Comparison of ENCODE assay signal across 20 cellular contexts in genomic region chr4:10267066-10267465, GRCh38.
"Had no signal": no experiment of that assay in that cellular context is flagged by ENCODE, and none has a peak within 500 bp of the region (broad histone marks: within the 10 kb centered on the region; RNA-seq: fewer than 3 reads in every experiment).

No MANE protein-coding gene starts in this region.

- H3K36me3 ChIP-seq: esophagus muscularis mucosa, gastrocnemius medialis, heart right ventricle, left ventricle myocardium inferior, lower lobe of right lung, neural progenitor cell, ovary, right atrium auricular region, sigmoid colon had no signal

- H2AFZ ChIP-seq: neural progenitor cell had no signal

- H3K27me3 ChIP-seq: esophagus muscularis mucosa, gastrocnemius medialis, heart right ventricle, neural progenitor cell, ovary, right atrium auricular region, sigmoid colon had no signal

- H3K9ac ChIP-seq: neural progenitor cell had no signal

- H3K4me1 ChIP-seq: esophagus muscularis mucosa, gastrocnemius medialis, heart right ventricle, left ventricle myocardium inferior, lower lobe of right lung, neural progenitor cell, right atrium auricular region, sigmoid colon had no signal

- ATAC-seq: gastrocnemius medialis; heart right ventricle; lower lobe of right lung; natural killer cell treated with Interleukin-12 subunit alpha and Interleukin-12 subunit beta and Interleukin-15 and Interleukin-18, amount 100 ng/mL, for 72 hours had no signal

- H3K27ac ChIP-seq: coronary artery, epithelial cell of prostate, esophagus muscularis mucosa, gastrocnemius medialis, heart right ventricle, left ventricle myocardium inferior, lower lobe of right lung, neural progenitor cell, ovary, right atrium auricular region, sigmoid colon, skin epidermis had no signal

- H3K4me2 ChIP-seq: neural progenitor cell had no signal

- DNase-seq: effector memory CD4-positive, alpha-beta T cell; gastrocnemius medialis; heart right ventricle; islet precursor cell; left ventricle myocardium inferior; lower lobe of right lung; nucleus accumbens; ovary; sigmoid colon; stimulated activated CD4-positive, alpha-beta T cell treated with anti-CD3 and anti-CD28 coated beads, Interleukin-12 subunit alpha, Interleukin-12 subunit beta, amount 100 ng/mL, for 4 hours; stimulated activated naive CD4-positive, alpha-beta T cell; trophoblast cell had no signal

- H3K4me3 ChIP-seq: coronary artery, esophagus muscularis mucosa, gastrocnemius medialis, heart right ventricle, left ventricle myocardium inferior, lower lobe of right lung, neural progenitor cell, ovary, right atrium auricular region, sigmoid colon, skin epidermis had no signal

- H3K9me3 ChIP-seq: esophagus muscularis mucosa, gastrocnemius medialis, heart right ventricle, left ventricle myocardium inferior, lower lobe of right lung, ovary, right atrium auricular region, sigmoid colon had no signal

- FAIRE-seq: endometrium had no signal
